In genomic region chr5:160291467-160291866, GRCh38 we compare ENCODE assay signal across 14 cellular contexts. TPM values are rescaled to one million over a fixed set of nuclear protein-coding genes. Genes with fewer than 3 reads are reported as not detected.
A peak's percentile ranks its signal among the peaks of the same experiment; 100 is the strongest.
DNase-seq lines count a peak whose midpoint lies in the region; TF ChIP-seq lines count a peak whose summit lies in the region.
"Had no signal": no experiment of that assay in that cellular context is flagged by ENCODE, and none has a peak within 500 bp of the region (broad histone marks: within the 10 kb centered on the region; RNA-seq: fewer than 3 reads in every experiment).

No MANE protein-coding gene starts in this region.

- H3K36me3 ChIP-seq in esophagus (ENCODE audit: control insufficient read depth in 2 of 2, insufficient read depth in 2 of 2, low read length in 1 of 2) (no peaks in the 10 kb centered on the region), stomach (no peaks in the 10 kb centered on the region)

- H3K27me3 ChIP-seq in esophagus (ENCODE audit: control insufficient read depth in 1 of 2, insufficient read depth in 2 of 2, low read length in 2 of 2) (no peaks in the 10 kb centered on the region), stomach (no peaks in the 10 kb centered on the region)
- H3K27me3 ChIP-seq: SJSA1 had no signal

- H3K9me3 ChIP-seq in esophagus (ENCODE audit: control insufficient read depth in 2 of 2, insufficient read depth in 1 of 2, low read depth in 1 of 2, low read length in 1 of 2) (no peaks in the 10 kb centered on the region), stomach (no peaks in the 10 kb centered on the region)
- H3K9me3 ChIP-seq: SJSA1 had no signal

- DNase-seq in NCI-H2196 (lab: John Stamatoyannopoulos, UW; ENCODE audit: unreplicated experiment) (peak; percentile 43), NCI-H2196 treated with DMSO at 0.1 percent for 48 hours (lab: John Stamatoyannopoulos, UW; ENCODE audit: unreplicated experiment) (no peak), RWPE1 (ENCODE audit: low spot score) (peak; percentile 93), stomach (peak; percentile 25), DMS79 (lab: John Stamatoyannopoulos, UW) (no peak), T1000 (lab: John Stamatoyannopoulos, UW) (no peak)
- DNase-seq in activated naive CD4-positive, alpha-beta T cell treated with Interleukin-2 at 50 U/mL for 16 hours = no peak
- DNase-seq: CD4-positive, CD25-positive, alpha-beta regulatory T cell; GOT3; NCI-H1048; NCI-H146; NCI-H2107 had no signal

- no peak for TF ChIP-seq CTCF in RWPE1 (conservative IDR thresholded peaks at IDR 0.05; ENCODE audit: low read depth)
- TF ChIP-seq CTCF in stomach (IDR thresholded peaks at IDR 0.05) = no peak

- no peak for TF ChIP-seq EP300 in stomach (IDR thresholded peaks at IDR 0.05)

- WGBS in esophagus, 2 donors = 57 to 63% methylated on average over 8 of the region's 8 CpGs
- WGBS in stomach, 5 donors = 43 to 62% (median 56%) methylated on average over 8 of the region's 8 CpGs

- CTCF ChIA-PET in RWPE1 (lab: Yijun Ruan, JAX) = interaction anchor here (0.7 to 0.8 kb wide), 2 partner anchors 21 to 270 kb away, joined by 4 to 5 read pairs; partner anchors contain the start of gene CCNJL

- TF ChIP-seq POLR2A in stomach (IDR thresholded peaks at IDR 0.05) = no peak

- intact Hi-C loops in stomach (cut with DNase I; ENCODE audit: low total_unique reads) = no loop called here

- H3K4me3 ChIP-seq in esophagus (ENCODE audit: low read depth in 1 of 2, low read length in 2 of 2) (no peak overlapping the region), stomach (no peak overlapping the region)
- H3K4me3 ChIP-seq: SJSA1 had no signal

- POLR2A ChIA-PET in RWPE1 (lab: Yijun Ruan, JAX; ENCODE audit: low non-redundant PET) = no interaction called here

- H3K27ac ChIP-seq in RWPE1 = peak overlapping the region; percentile 68
- H3K27ac ChIP-seq in esophagus (ENCODE audit: low read depth in 2 of 2, low read length in 1 of 2) = peak overlapping the region; percentile 2 to 26
- H3K27ac ChIP-seq in stomach = peak overlapping the region in 2 of 5 donors; percentile 4 to 20
- H3K27ac ChIP-seq: SJSA1 had no signal

- H3K4me1 ChIP-seq in esophagus (ENCODE audit: control insufficient read depth in 2 of 2, insufficient read depth in 2 of 2, low read length in 1 of 2) (peaks cover 6 to 11% of the 10 kb centered on the region in 2 donors), stomach (peaks cover 11 to 34% (median 25%) of the 10 kb centered on the region in 4 donors)

RNA-seq across cellular contexts. Expression of gene CCNJL, which starts 20.9 kb away (rescaled TPM):
- polyA plus RNA-seq in esophagus (under 1 TPM; 0.44 to 0.59 TPM), stomach (1 to 10 TPM; 2.4 to 4.5 (median 2.6) TPM)
- total RNA-seq in stomach = 100 to 1,000 TPM in 1 of 5 donors, 1 to 10 TPM in 4; 1.4 to 104 (median 4.5) TPM
- total RNA-seq: CD4-positive, CD25-positive, alpha-beta regulatory T cell had no signal
- polyA plus RNA-seq: CD4-positive, CD25-positive, alpha-beta regulatory T cell had no signal

Comparison
In these comparisons a context has a peak if more than half of its experiments do, and no peak if none do; other contexts are left out.
1. DNase-seq: peak in NCI-H2196 (single experiment), RWPE1 (single experiment) and stomach (single experiment); none in NCI-H2196 treated with DMSO at 0.1 percent for 48 hours (single experiment), DMS79 (single experiment), T1000 (single experiment) and activated naive CD4-positive, alpha-beta T cell treated with Interleukin-2 at 50 U/mL for 16 hours (single experiment).